In genomic region chr10:65350619-65351018, GRCh38 we compare ENCODE assay signal across 21 cellular contexts.
"Had no signal": no experiment of that assay in that cellular context is flagged by ENCODE, and none has a peak within 500 bp of the region (broad histone marks: within the 10 kb centered on the region; RNA-seq: fewer than 3 reads in every experiment).

No MANE protein-coding gene starts in this region.

- DNase-seq: effector CD4-positive, alpha-beta T cell; endodermal cell; erythroblast; foreskin melanocyte; heart left ventricle; immature natural killer cell; left colon; naive thymus-derived CD8-positive, alpha-beta T cell; ovary; right cardiac atrium; stimulated activated CD4-positive, alpha-beta T cell treated with anti-CD3 and anti-CD28 coated beads, Interleukin-4, amount 100 ng/mL, for 1 hour; stimulated activated CD8-positive, alpha-beta memory T cell treated with anti-CD3 and anti-CD28 coated beads, Interleukin-4, amount 100 ng/mL, for 48 hours; stimulated activated naive CD8-positive, alpha-beta T cell treated with anti-CD3 and anti-CD28 coated beads, Interleukin-15, Interleukin-2, amounts not matched to agents 100 U/mL and 50 U/mL, for 24 hours; thyroid gland had no signal

- H3K4me3 Mint-ChIP-seq: endodermal cell; immature natural killer cell; naive thymus-derived CD8-positive, alpha-beta T cell; stimulated activated effector memory CD8-positive, alpha-beta T cell treated with anti-CD3 and anti-CD28 coated beads, Interleukin-12 subunit alpha, Interleukin-12 subunit beta, amount 100 ng/mL, for 72 hours; type B pancreatic cell had no signal

- ATAC-seq: heart left ventricle; left colon; naive thymus-derived CD8-positive, alpha-beta T cell; right cardiac atrium; stimulated activated effector memory CD8-positive, alpha-beta T cell treated with anti-CD3 and anti-CD28 coated beads, Interleukin-12 subunit alpha, Interleukin-12 subunit beta, amount 100 ng/mL, for 72 hours; stimulated activated naive CD8-positive, alpha-beta T cell treated with anti-CD3 and anti-CD28 coated beads, Interleukin-15, Interleukin-2, amounts not matched to agents 100 U/mL and 50 U/mL, for 24 hours had no signal

- H3K4me1 Mint-ChIP-seq: immature natural killer cell; naive thymus-derived CD8-positive, alpha-beta T cell; stimulated activated effector memory CD8-positive, alpha-beta T cell treated with anti-CD3 and anti-CD28 coated beads, Interleukin-12 subunit alpha, Interleukin-12 subunit beta, amount 100 ng/mL, for 72 hours had no signal

- H3K27ac ChIP-seq: coronary artery, heart left ventricle, ovary, suprapubic skin, thyroid gland had no signal

- H3K9me3 Mint-ChIP-seq: endodermal cell, type B pancreatic cell had no signal

- H3K27ac Mint-ChIP-seq: endodermal cell; immature natural killer cell; naive thymus-derived CD8-positive, alpha-beta T cell; stimulated activated effector memory CD8-positive, alpha-beta T cell treated with anti-CD3 and anti-CD28 coated beads, Interleukin-12 subunit alpha, Interleukin-12 subunit beta, amount 100 ng/mL, for 72 hours; type B pancreatic cell had no signal

- H3K27me3 Mint-ChIP-seq: naive thymus-derived CD8-positive, alpha-beta T cell; progenitor cell of endocrine pancreas; type B pancreatic cell had no signal

- H3K36me3 Mint-ChIP-seq: stimulated activated effector memory CD8-positive, alpha-beta T cell treated with anti-CD3 and anti-CD28 coated beads, Interleukin-12 subunit alpha, Interleukin-12 subunit beta, amount 100 ng/mL, for 72 hours; type B pancreatic cell had no signal

- H3K36me3 ChIP-seq: heart left ventricle, ovary, suprapubic skin, thyroid gland had no signal

- H3K4me1 ChIP-seq: suprapubic skin, thyroid gland had no signal

- FAIRE-seq: endothelial cell of umbilical vein, urothelium cell line had no signal

- H3K27me3 ChIP-seq: heart left ventricle, ovary, suprapubic skin, thyroid gland had no signal

- H3K9me3 ChIP-seq: heart left ventricle, ovary, suprapubic skin, thyroid gland had no signal

- H3K4me3 ChIP-seq: coronary artery, heart left ventricle, ovary, suprapubic skin, thyroid gland had no signal
